ENCODE assay signal across 9 cellular contexts in the genomic region with DNA sequence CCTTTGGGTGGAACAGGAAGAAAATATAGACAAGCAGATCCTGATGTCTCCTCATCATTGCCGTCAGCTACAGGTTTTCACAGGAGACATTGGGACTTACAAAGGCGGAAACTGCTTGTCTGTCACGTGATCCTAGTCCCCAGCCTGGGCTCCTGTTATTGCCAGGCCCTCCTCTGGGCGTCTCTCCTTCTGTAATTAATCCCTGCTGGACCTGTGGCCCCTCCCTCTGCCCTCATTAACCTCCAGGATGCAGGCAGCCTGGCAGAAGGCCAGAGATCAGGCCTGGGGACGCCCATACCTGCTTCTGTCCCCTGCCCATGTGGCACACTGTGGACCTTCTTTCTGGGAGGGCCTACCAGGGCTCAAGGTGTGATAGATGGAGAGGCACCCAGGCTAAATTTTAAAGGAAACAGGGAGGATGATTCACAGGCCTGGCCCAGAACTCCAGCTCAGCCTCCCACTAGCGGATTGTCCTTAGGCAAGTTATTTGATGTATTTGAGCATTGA. TPM values are rescaled to one million over a fixed set of nuclear protein-coding genes. Genes with fewer than 3 reads are reported as not detected.
A peak's percentile ranks its signal among the peaks of the same experiment; 100 is the strongest.
DNase-seq lines count a peak whose midpoint lies in the region; ATAC-seq, FAIRE-seq and TF ChIP-seq lines count a peak whose summit lies in the region.
"Had no signal": no experiment of that assay in that cellular context is flagged by ENCODE, and none has a peak within 500 bp of the region (broad histone marks: within the 10 kb centered on the region; RNA-seq: fewer than 3 reads in every experiment).

No MANE protein-coding gene starts in this region.

- H3K36me3 ChIP-seq in duodenal mucosa (ENCODE audit: control insufficient read depth in 1 of 2, insufficient read depth in 2 of 2, low read length in 2 of 2), result no peaks in the 10 kb centered on the region
- no peaks in the 10 kb centered on the region for H3K36me3 ChIP-seq in psoas muscle (ENCODE audit: insufficient read depth in 1 of 2, low read depth in 1 of 2)

- peak; percentile 18 to 46 for DNase-seq in NOMO-1 (lab: John Stamatoyannopoulos, UW; ENCODE audit: unreplicated experiment in 2 of 2)
- DNase-seq in NOMO-1 treated with dmso at 0.1 percent for 144 hours (lab: John Stamatoyannopoulos, UW; ENCODE audit: unreplicated experiment), result no peak
- DNase-seq in NCI-H69 (lab: John Stamatoyannopoulos, UW), result peak; percentile 93
- peak; percentile 27 to 58 for DNase-seq in psoas muscle
- no peak for DNase-seq in NCI-H446 treated with DMSO at 0.1 percent for 48 hours (lab: John Stamatoyannopoulos, UW)
- DNase-seq in RCC 7860 (ENCODE audit: low spot score), result no peak
- no peak for DNase-seq in H54 (ENCODE audit: insufficient read length, low spot score)

- TF ChIP-seq CTCF in psoas muscle (IDR thresholded peaks at IDR 0.05), result no peak

- WGBS in psoas muscle, 3 donors, result 73 to 80% (median 75%) methylated on average over 6 of the region's 6 CpGs

- H3K27ac ChIP-seq in duodenal mucosa (ENCODE audit: low read depth, low read length), result peak overlapping the region; percentile 71
- no peak overlapping the region for H3K27ac ChIP-seq in psoas muscle

- no peak for ATAC-seq in psoas muscle

- FAIRE-seq in RCC 7860 (lab: Jason Lieb, UNC) (no peak), H54 (lab: Jason Lieb, UNC) (no peak)
- FAIRE-seq: TTC549 had no signal

- no peak for TF ChIP-seq POLR2A in H54 (IDR thresholded peaks at IDR 0.05; ENCODE audit: low read depth, low read length)

- H3K4me3 ChIP-seq in duodenal mucosa (ENCODE audit: low read depth in 1 of 2, low read length in 2 of 2) (no peak overlapping the region), psoas muscle (no peak overlapping the region)

- H3K4me1 ChIP-seq in duodenal mucosa (ENCODE audit: control insufficient read depth in 1 of 2, insufficient read depth in 2 of 2, low read length in 2 of 2) (peaks cover 61 to 63% of the 10 kb centered on the region in 2 donors), psoas muscle (peaks cover 6% of the 10 kb centered on the region)

- intact Hi-C loops in psoas muscle (cut with DNase I), result no loop called here

- H3K9ac ChIP-seq in duodenal mucosa (ENCODE audit: low read depth in 1 of 2, low read length in 2 of 2), result peak overlapping the region; percentile 34 to 67

- H3K9me3 ChIP-seq in duodenal mucosa (ENCODE audit: control insufficient read depth in 1 of 2, low read length in 2 of 2) (no peaks in the 10 kb centered on the region), psoas muscle (no peaks in the 10 kb centered on the region)

- no peaks in the 10 kb centered on the region for H3K27me3 ChIP-seq in duodenal mucosa (ENCODE audit: control insufficient read depth in 1 of 2, insufficient read depth in 2 of 2, low read length in 2 of 2)
- H3K27me3 ChIP-seq in psoas muscle (ENCODE audit: insufficient read depth in 3 of 3, low read length in 2 of 3), result peaks cover 0 to 8% (median 0%) of the 10 kb centered on the region in 3 donors

RNA-seq across cellular contexts. Expression of a gene that starts 2.4 kb away (rescaled TPM):
- not detected for total RNA-seq in psoas muscle
- polyA plus RNA-seq in psoas muscle, result not detected

RNA-seq across cellular contexts. Expression of a gene that starts 2.6 kb away (rescaled TPM):
- total RNA-seq in psoas muscle, result 100 to 1,000 TPM in 3 of 4 donors, 10 to 100 TPM in 1; 78.5 to 420 (median 150) TPM
- polyA plus RNA-seq in psoas muscle, result 100 to 1,000 TPM; 295 to 506 (median 467) TPM

RNA-seq across cellular contexts. Expression of a gene that starts 7.2 kb away (rescaled TPM):
- 10 to 100 TPM; 27.0 to 54.7 (median 47.3) TPM for total RNA-seq in psoas muscle
- polyA plus RNA-seq in psoas muscle, result 100 to 1,000 TPM in 1 of 3 donors, 10 to 100 TPM in 2; 75.2 to 155 (median 83.6) TPM

RNA-seq across cellular contexts. Expression of a gene that starts 10.7 kb away (rescaled TPM):
- total RNA-seq in psoas muscle, result 1 to 10 TPM in 2 of 4 donors, under 1 TPM in 2; 0.34 to 5.5 (median 0.86) TPM
- polyA plus RNA-seq in psoas muscle, result 1 to 10 TPM in 2 of 3 donors, under 1 TPM in 1; 0.77 to 6.6 (median 3.4) TPM

RNA-seq across cellular contexts. Expression of a gene that starts 27.3 kb away (rescaled TPM):
- 1 to 10 TPM in 3 of 4 donors, under 1 TPM in 1; 0.86 to 10.0 (median 1.1) TPM for total RNA-seq in psoas muscle
- 10 to 100 TPM in 1 of 3 donors, 1 to 10 TPM in 2; 1.1 to 15.4 (median 2.1) TPM for polyA plus RNA-seq in psoas muscle

Comparison
In these comparisons a context has a peak if more than half of its experiments do, and no peak if none do; other contexts are left out.
1. DNase-seq: peak in NOMO-1 (2 of 2), NCI-H69 (single experiment) and psoas muscle (2 of 2); none in NOMO-1 treated with dmso at 0.1 percent for 144 hours (single experiment), NCI-H446 treated with DMSO at 0.1 percent for 48 hours (single experiment), RCC 7860 (single experiment) and H54 (single experiment).